In genomic region chr16:30535777-30536190, GRCh38 we compare ENCODE assay signal across 8 cellular contexts. TPM values are rescaled to one million over a fixed set of nuclear protein-coding genes. Genes with fewer than 3 reads are reported as not detected.
DNase-seq lines count a peak whose midpoint lies in the region; TF ChIP-seq lines count a peak whose summit lies in the region.

No MANE protein-coding gene starts in this region.

- peak overlapping the region; percentile 98 for H3K27ac ChIP-seq in HUES6 (ENCODE audit: low read depth, low read length)
- peak overlapping the region; percentile 89 for H3K27ac ChIP-seq in RWPE1
- H3K27ac ChIP-seq in ovary: peak overlapping the region in 1 of 2 donors; percentile 83
- H3K27ac ChIP-seq in uterus: peak overlapping the region; percentile 91 to 96

- peaks cover 26% of the 10 kb centered on the region for H3K4me1 ChIP-seq in HUES6 (ENCODE audit: control insufficient read depth, insufficient read depth, low read length)
- peaks cover 7% of the 10 kb centered on the region for H3K4me1 ChIP-seq in ovary (ENCODE audit: insufficient read depth)
- no peaks in the 10 kb centered on the region for H3K4me1 ChIP-seq in uterus

- H3K9me3 ChIP-seq in HUES6 (ENCODE audit: control insufficient read depth, insufficient read depth, low read depth, low read length) (no peaks in the 10 kb centered on the region), ovary (no peaks in the 10 kb centered on the region), uterus (no peaks in the 10 kb centered on the region)

- CTCF ChIA-PET in RWPE1 (lab: Yijun Ruan, JAX): interaction anchor here (0.5 to 2.0 kb wide), 16 partner anchors 8 to 436 kb away, joined by 3 to 30 read pairs (median 4); partner anchors contain the start of genes DCTPP1, PRR14, ZNF688 and ZNF764

- intact Hi-C loops in ovary (cut with DNase I) (loop anchor here in 1 of 4 donors (10.0 kb wide), 1 partner anchor 481 kb away; a partner anchor contains a TSS), uterus (cut with DNase I; ENCODE audit: low total_unique reads) (no loop called here)

- H3K27me3 ChIP-seq in HUES6 (ENCODE audit: control insufficient read depth, insufficient read depth, low read length): no peaks in the 10 kb centered on the region
- no peaks in the 10 kb centered on the region for H3K27me3 ChIP-seq in ovary
- no peaks in the 10 kb centered on the region for H3K27me3 ChIP-seq in uterus

- 27 to 33% (median 29%) methylated on average over 12 of the region's 12 CpGs for WGBS in ovary, 3 donors

- POLR2A ChIA-PET in RWPE1 (lab: Yijun Ruan, JAX; ENCODE audit: low non-redundant PET): interaction anchor here (0.8 to 1.3 kb wide), 4 partner anchors 9 to 90 kb away, joined by 4 to 7 read pairs (median 4); partner anchors contain the start of genes SEPHS2 and ZNF764

- TF ChIP-seq POLR2A in ovary (IDR thresholded peaks at IDR 0.05) (no peak), uterus (IDR thresholded peaks at IDR 0.05) (no peak)

- TF ChIP-seq CTCF in RWPE1 (conservative IDR thresholded peaks at IDR 0.05; ENCODE audit: low read depth) (peak; percentile 81), ovary (IDR thresholded peaks at IDR 0.05) (peak; percentile 23 to 56 (median 47)), uterus (IDR thresholded peaks at IDR 0.05) (peak; percentile 55 to 71 (median 66))

- H3K4me3 ChIP-seq in HUES6 (ENCODE audit: low read depth, low read length): peak overlapping the region; percentile 87
- H3K4me3 ChIP-seq in ovary: peak overlapping the region; percentile 64
- peak overlapping the region; percentile 51 to 81 for H3K4me3 ChIP-seq in uterus

- peak overlapping the region; percentile 99 for H3K9ac ChIP-seq in HUES6 (ENCODE audit: low read length)

- H3K36me3 ChIP-seq in HUES6 (ENCODE audit: control insufficient read depth, insufficient read depth, low read length) (peaks cover 19% of the 10 kb centered on the region), ovary (no peaks in the 10 kb centered on the region), uterus (no peaks in the 10 kb centered on the region)

- DNase-seq in NCI-H446 (lab: John Stamatoyannopoulos, UW) (peak; percentile 8 to 61), NCI-H446 treated with DMSO at 0.1 percent for 48 hours (lab: John Stamatoyannopoulos, UW) (no peak), RWPE1 (ENCODE audit: low spot score) (peak; percentile 74), globus pallidus (ENCODE audit: low spot score) (peak; percentile 68), ovary (peak; percentile 73 to 81 (median 75)), uterus (peak; percentile 67 to 68)
- DNase-seq in activated naive CD4-positive, alpha-beta T cell treated with Interleukin-2 at 50 U/mL for 16 hours: peak; percentile 73

- no peak for TF ChIP-seq EP300 in ovary (IDR thresholded peaks at IDR 0.05)

RNA-seq across cellular contexts. Expression of gene ZNF747, which starts 1.1 kb away (rescaled TPM):
- 10 to 100 TPM; 11.9 to 19.2 (median 12.9) TPM for total RNA-seq in ovary
- polyA plus RNA-seq in ovary: 10 to 100 TPM in 1 of 2 donors, 1 to 10 TPM in 1; 8.4 to 11.4 TPM
- 10 to 100 TPM in 2 of 4 donors, 1 to 10 TPM in 2; 3.8 to 16.1 (median 10.2) TPM for total RNA-seq in uterus

RNA-seq across cellular contexts. Expression of gene ZNF768, which starts 9.4 kb away (rescaled TPM):
- 10 to 100 TPM; 20.5 to 43.2 (median 38.6) TPM for total RNA-seq in ovary
- polyA plus RNA-seq in ovary: 10 to 100 TPM; 12.4 to 40.6 TPM
- total RNA-seq in uterus: 10 to 100 TPM in 3 of 4 donors, 1 to 10 TPM in 1; 8.8 to 41.3 (median 28.5) TPM

RNA-seq across cellular contexts. Expression of gene ZNF764, which starts 22.4 kb away (rescaled TPM):
- total RNA-seq in ovary (10 to 100 TPM in 5 of 7 donors, 1 to 10 TPM in 2; 6.8 to 14.5 (median 13.2) TPM), uterus (10 to 100 TPM in 2 of 4 donors, 1 to 10 TPM in 2; 1.5 to 11.3 (median 7.3) TPM)
- 1 to 10 TPM; 4.3 to 9.6 TPM for polyA plus RNA-seq in ovary

RNA-seq across cellular contexts. Expression of gene ZNF688, which starts 35.7 kb away (rescaled TPM):
- total RNA-seq in ovary: 10 to 100 TPM; 10.4 to 31.2 (median 15.4) TPM
- 10 to 100 TPM; 10.3 to 16.1 TPM for polyA plus RNA-seq in ovary
- total RNA-seq in uterus: 10 to 100 TPM in 3 of 4 donors, 1 to 10 TPM in 1; 9.6 to 27.1 (median 12.5) TPM

RNA-seq across cellular contexts. Expression of gene ZNF785, which starts 49.7 kb away (rescaled TPM):
- total RNA-seq in ovary: 10 to 100 TPM in 5 of 7 donors, 1 to 10 TPM in 2; 7.0 to 29.4 (median 22.2) TPM
- polyA plus RNA-seq in ovary: 10 to 100 TPM; 11.7 to 14.8 TPM
- 10 to 100 TPM in 2 of 4 donors, 1 to 10 TPM in 2; 6.8 to 37.4 (median 15.2) TPM for total RNA-seq in uterus
